In genomic region chr2:16773080-16773713, GRCh38 we compare ENCODE assay signal across 7 cellular contexts.
DNase-seq lines count a peak whose midpoint lies in the region; ATAC-seq and TF ChIP-seq lines count a peak whose summit lies in the region.

No MANE protein-coding gene starts in this region.

- DNase-seq in GM04504 (ENCODE audit: low read depth) (peak; percentile 17), GM20000 (ENCODE audit: low spot score) (peak; percentile 54), HK-2 (ENCODE audit: unreplicated experiment) (peak; percentile 35), NOMO-1 treated with DMSO at 0.1 percent for 48 hours (lab: John Stamatoyannopoulos, UW; ENCODE audit: unreplicated experiment) (peak; percentile 53), colonic mucosa (no peak), aorta (no peak)

- no peaks in the 10 kb centered on the region for H3K27me3 ChIP-seq in colonic mucosa
- no peaks in the 10 kb centered on the region for H3K27me3 ChIP-seq in liver (ENCODE audit: control insufficient read depth in 4 of 4, insufficient read depth in 4 of 4, low read length in 3 of 4)
- no peaks in the 10 kb centered on the region for H3K27me3 ChIP-seq in aorta (ENCODE audit: control insufficient read depth in 1 of 2, insufficient read depth in 2 of 2, low read length in 1 of 2)

- H3K27ac ChIP-seq in colonic mucosa (no peak overlapping the region), liver (ENCODE audit: low read depth in 1 of 2, low read length in 2 of 2) (no peak overlapping the region), aorta (ENCODE audit: low read depth in 1 of 2, low read length in 2 of 2) (no peak overlapping the region)

- peak; percentile 44 for TF ChIP-seq CTCF in GM20000 (IDR thresholded peaks at IDR 0.05; ENCODE audit: extremely low read depth, missing control alignments)
- TF ChIP-seq CTCF in colonic mucosa (IDR thresholded peaks at IDR 0.05): peak; percentile 34
- TF ChIP-seq CTCF in liver (IDR thresholded peaks at IDR 0.05; ENCODE audit: low read depth, low read length, missing input control): peak; percentile 71

- H3K4me3 ChIP-seq in colonic mucosa (no peak overlapping the region), liver (ENCODE audit: low read depth in 1 of 3, low read length in 3 of 3) (no peak overlapping the region), aorta (ENCODE audit: low read length in 2 of 2) (no peak overlapping the region)

- WGBS in liver: 25% methylated on average over 8 of the region's 8 CpGs
- 18% methylated on average over 8 of the region's 8 CpGs for WGBS in aorta, 2 donors

- intact Hi-C loops in colonic mucosa (cut with DNase I): loop anchor here (10.0 kb wide), 1 partner anchor 902 kb away; no protein-coding TSS in a partner anchor
- intact Hi-C loops in aorta (cut with DNase I): loop anchor here in 1 of 2 donors (10.0 kb wide), 1 partner anchor 902 kb away; no protein-coding TSS in a partner anchor

- H3K4me1 ChIP-seq in colonic mucosa: no peaks in the 10 kb centered on the region
- H3K4me1 ChIP-seq in liver (ENCODE audit: control insufficient read depth in 4 of 4, insufficient read depth in 4 of 4, low read length in 3 of 4): peaks cover 0 to 23% (median 13%) of the 10 kb centered on the region in 4 donors
- no peaks in the 10 kb centered on the region for H3K4me1 ChIP-seq in aorta (ENCODE audit: control insufficient read depth in 1 of 2, insufficient read depth in 2 of 2, low read length in 2 of 2)

- H3K9ac ChIP-seq in colonic mucosa (ENCODE audit: low read depth in 2 of 2, low read length in 2 of 2) (no peak overlapping the region), liver (ENCODE audit: low read depth in 1 of 2, low read length in 2 of 2) (no peak overlapping the region)

- H3K9me3 ChIP-seq in colonic mucosa (no peaks in the 10 kb centered on the region), liver (ENCODE audit: control insufficient read depth in 4 of 4, low read length in 3 of 4) (no peaks in the 10 kb centered on the region), aorta (ENCODE audit: control insufficient read depth, low read length) (no peaks in the 10 kb centered on the region)

- peak; percentile 96 to 98 for TF ChIP-seq RAD21 in liver (IDR thresholded peaks at IDR 0.05)

- H3K36me3 ChIP-seq in colonic mucosa (no peaks in the 10 kb centered on the region), liver (ENCODE audit: control insufficient read depth in 4 of 4, insufficient read depth in 3 of 4, low read depth in 1 of 4, low read length in 3 of 4) (no peaks in the 10 kb centered on the region), aorta (ENCODE audit: control insufficient read depth in 1 of 2, insufficient read depth in 2 of 2, low read length in 1 of 2) (no peaks in the 10 kb centered on the region)

- peak; percentile 68 for ATAC-seq in aorta (ENCODE audit: low FRiP score)

TF ChIP-seq in liver, 16 proteins besides CTCF, POLR2A, EP300 and RAD21:
- TF ChIP-seq HNF4A (conservative IDR thresholded peaks at IDR 0.05): peak; percentile 16 to 22
- no peak for TF ChIP-seq REST (IDR thresholded peaks at IDR 0.05)
- TF ChIP-seq, protein P1, sequence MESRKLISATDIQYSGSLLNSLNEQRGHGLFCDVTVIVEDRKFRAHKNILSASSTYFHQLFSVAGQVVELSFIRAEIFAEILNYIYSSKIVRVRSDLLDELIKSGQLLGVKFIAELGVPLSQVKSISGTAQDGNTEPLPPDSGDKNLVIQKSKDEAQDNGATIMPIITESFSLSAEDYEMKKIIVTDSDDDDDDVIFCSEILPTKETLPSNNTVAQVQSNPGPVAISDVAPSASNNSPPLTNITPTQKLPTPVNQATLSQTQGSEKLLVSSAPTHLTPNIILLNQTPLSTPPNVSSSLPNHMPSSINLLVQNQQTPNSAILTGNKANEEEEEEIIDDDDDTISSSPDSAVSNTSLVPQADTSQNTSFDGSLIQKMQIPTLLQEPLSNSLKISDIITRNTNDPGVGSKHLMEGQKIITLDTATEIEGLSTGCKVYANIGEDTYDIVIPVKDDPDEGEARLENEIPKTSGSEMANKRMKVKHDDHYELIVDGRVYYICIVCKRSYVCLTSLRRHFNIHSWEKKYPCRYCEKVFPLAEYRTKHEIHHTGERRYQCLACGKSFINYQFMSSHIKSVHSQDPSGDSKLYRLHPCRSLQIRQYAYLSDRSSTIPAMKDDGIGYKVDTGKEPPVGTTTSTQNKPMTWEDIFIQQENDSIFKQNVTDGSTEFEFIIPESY (IDR thresholded peaks at IDR 0.05): no peak

Comparison
In these comparisons a context has a peak if more than half of its experiments do, and no peak if none do; other contexts are left out.
1. DNase-seq: peak in GM04504 (single experiment), GM20000 (single experiment), HK-2 (single experiment) and NOMO-1 treated with DMSO at 0.1 percent for 48 hours (single experiment); none in colonic mucosa (single experiment) and aorta (0 of 2).
2. Peak in every context shown above with its lines, with median percentiles within 50 percentile points of each other: CTCF ChIP-seq.